14 cellular contexts compared by ENCODE assay signal in genomic region chr7:30472771-30473392, GRCh38. TPM values are rescaled to one million over a fixed set of nuclear protein-coding genes. Genes with fewer than 3 reads are reported as not detected.
DNase-seq lines count a peak whose midpoint lies in the region; ATAC-seq and TF ChIP-seq lines count a peak whose summit lies in the region.
"Had no signal": no experiment of that assay in that cellular context is flagged by ENCODE, and none has a peak within 500 bp of the region (broad histone marks: within the 10 kb centered on the region; RNA-seq: fewer than 3 reads in every experiment).

No MANE protein-coding gene starts in this region.

- H3K36me3 ChIP-seq in mammary epithelial cell (ENCODE audit: insufficient read depth, low read length) = no peaks in the 10 kb centered on the region
- H3K36me3 ChIP-seq in left lung = no peaks in the 10 kb centered on the region
- no peaks in the 10 kb centered on the region for H3K36me3 ChIP-seq in thyroid gland
- H3K36me3 ChIP-seq in A673 (ENCODE audit: insufficient read depth, low read length, poor library complexity, severe bottlenecking) = no peaks in the 10 kb centered on the region

- no peak for TF ChIP-seq POLR2A in thyroid gland (IDR thresholded peaks at IDR 0.05)

- DNase-seq in MCF 10A (ENCODE audit: unreplicated experiment) (peak; percentile 43), mammary epithelial cell (no peak), left lung (no peak), thyroid gland (no peak), A673 (ENCODE audit: low spot score) (no peak), HT-29 (ENCODE audit: low spot score) (no peak), middle frontal gyrus (ENCODE audit: extremely low spot score, low spot score) (no peak)
- DNase-seq: cerebellar nuclear complex; H9; naive thymus-derived CD4-positive, alpha-beta T cell; NCI-H1092; stimulated activated naive CD8-positive, alpha-beta T cell treated with anti-CD3 and anti-CD28 coated beads, Interleukin-15, amount 100 ng/mL, for 72 hours had no signal

- intact Hi-C loops in MCF 10A (cut with micrococcal nuclease) (no loop called here), mammary epithelial cell (cut with micrococcal nuclease) (no loop called here), left lung (cut with DNase I) (no loop called here), thyroid gland (cut with DNase I) (no loop called here), A673 (cut with micrococcal nuclease; ENCODE audit: unreplicated experiment) (no loop called here)

- H3K27me3 Mint-ChIP-seq in MCF 10A (ENCODE audit: insufficient read depth, unreplicated experiment) (no peaks in the 10 kb centered on the region), brain (no peaks in the 10 kb centered on the region)
- H3K27me3 Mint-ChIP-seq: naive thymus-derived CD4-positive, alpha-beta T cell; stimulated activated naive CD8-positive, alpha-beta T cell treated with anti-CD3 and anti-CD28 coated beads, Interleukin-15, amount 100 ng/mL, for 72 hours had no signal

- H3K4me3 ChIP-seq in mammary epithelial cell (replicated peaks in 1 of 3; ENCODE audit: insufficient read depth in 1 of 3, low read depth in 2 of 3, low read length in 3 of 3) (no peak overlapping the region), left lung (no peak overlapping the region), thyroid gland (replicated peaks in 1 of 3) (no peak overlapping the region), A673 (ENCODE audit: low read depth, low read length, poor library complexity, severe bottlenecking) (no peak overlapping the region)
- H3K4me3 ChIP-seq: A549 had no signal

- CTCF ChIA-PET in MCF 10A (lab: Yijun Ruan, JAX) (interaction anchor here (1.1 kb wide), 1 partner anchor 90 kb away, joined by 3 read pairs; no protein-coding TSS in a partner anchor), mammary epithelial cell (lab: Charles Lee; ENCODE audit: low non-redundant PET) (no interaction called here), A673 (lab: Charles Lee) (no interaction called here)

- H3K9me3 Mint-ChIP-seq in MCF 10A (ENCODE audit: unreplicated experiment) (no peaks in the 10 kb centered on the region), brain (no peaks in the 10 kb centered on the region)
- H3K9me3 Mint-ChIP-seq: H9; stimulated activated naive CD8-positive, alpha-beta T cell treated with anti-CD3 and anti-CD28 coated beads, Interleukin-15, amount 100 ng/mL, for 72 hours had no signal

- no peak overlapping the region for H3K27ac Mint-ChIP-seq in MCF 10A (ENCODE audit: low read depth, unreplicated experiment)
- peak overlapping the region in 3 of 5 experiments; percentile 13 to 93 (median 57) for H3K27ac Mint-ChIP-seq in brain

- no peak overlapping the region for H3K4me3 Mint-ChIP-seq in MCF 10A (ENCODE audit: unreplicated experiment)
- peak overlapping the region in 1 of 5 experiments; percentile 63 for H3K4me3 Mint-ChIP-seq in brain
- H3K4me3 Mint-ChIP-seq: H9; stimulated activated naive CD8-positive, alpha-beta T cell treated with anti-CD3 and anti-CD28 coated beads, Interleukin-15, amount 100 ng/mL, for 72 hours had no signal

- peaks cover 27% of the 10 kb centered on the region for H3K4me1 Mint-ChIP-seq in MCF 10A (ENCODE audit: insufficient read depth, unreplicated experiment)
- peaks cover 85% of the 10 kb centered on the region for H3K4me1 Mint-ChIP-seq in brain

- no peaks in the 10 kb centered on the region for H3K36me3 Mint-ChIP-seq in MCF 10A (ENCODE audit: insufficient read depth, unreplicated experiment)
- no peaks in the 10 kb centered on the region for H3K36me3 Mint-ChIP-seq in brain

- no peak for TF ChIP-seq CTCF in MCF 10A (IDR thresholded peaks at IDR 0.05; ENCODE audit: unreplicated experiment)
- TF ChIP-seq CTCF in mammary epithelial cell (conservative IDR thresholded peaks at IDR 0.05 in 1 of 2, IDR thresholded peaks at IDR 0.05 in 1 of 2; ENCODE audit: extremely low read depth in 1 of 2, insufficient read depth in 1 of 2, low read depth in 1 of 2, low read length in 2 of 2) = no peak
- TF ChIP-seq CTCF in brain (conservative IDR thresholded peaks at IDR 0.05) = no peak
- TF ChIP-seq CTCF in left lung (IDR thresholded peaks at IDR 0.05) = no peak
- TF ChIP-seq CTCF in thyroid gland (IDR thresholded peaks at IDR 0.05) = no peak
- no peak for TF ChIP-seq CTCF in A673 (conservative IDR thresholded peaks at IDR 0.05; ENCODE audit: low read depth, low read length)

- dilution Hi-C loops in mammary epithelial cell (cut with HindIII; ENCODE audit: low sequenced_read_pairs) = no loop called here

- peak; percentile 0 for ATAC-seq in left lung
- ATAC-seq: A549; naive thymus-derived CD4-positive, alpha-beta T cell; stimulated activated naive CD8-positive, alpha-beta T cell treated with anti-CD3 and anti-CD28 coated beads, Interleukin-15, amount 100 ng/mL, for 72 hours had no signal

- POLR2A ChIA-PET in MCF 10A (lab: Yijun Ruan, JAX) = no interaction called here
- POLR2A ChIA-PET in A673 (lab: Charles Lee; ENCODE audit: low non-redundant PET) = no interaction called here

- in situ Hi-C loops in mammary epithelial cell (cut with MboI; ENCODE audit: low sequenced_read_pairs in 2 of 2) = no loop called here

- no peaks in the 10 kb centered on the region for H4K20me1 ChIP-seq in mammary epithelial cell (ENCODE audit: insufficient read depth, low read length)

- H3K4me1 ChIP-seq in mammary epithelial cell (ENCODE audit: insufficient read depth, low read length) (peaks cover 22% of the 10 kb centered on the region), left lung (peaks cover 84 to 99% of the 10 kb centered on the region in 2 donors), thyroid gland (peaks cover 96 to 98% of the 10 kb centered on the region in 2 donors), A673 (ENCODE audit: insufficient read depth, low read length, poor library complexity, severe bottlenecking) (no peaks in the 10 kb centered on the region)

- H3K9me3 ChIP-seq in mammary epithelial cell (replicated peaks; ENCODE audit: insufficient read depth, low read length) (no peaks in the 10 kb centered on the region), left lung (no peaks in the 10 kb centered on the region), thyroid gland (no peaks in the 10 kb centered on the region), A673 (ENCODE audit: low read depth, low read length, poor library complexity, severe bottlenecking) (no peaks in the 10 kb centered on the region)
- H3K9me3 ChIP-seq: A549 had no signal

- peaks cover 81% of the 10 kb centered on the region for H3K79me2 ChIP-seq in mammary epithelial cell (ENCODE audit: insufficient read depth, low read length)

- no peak overlapping the region for H3K9ac ChIP-seq in mammary epithelial cell (ENCODE audit: insufficient read depth, low read length)

- BruUV-seq in MCF 10A (replicated peaks; lab: Mats Ljungman, UMichigan) (no TSS peak), mammary epithelial cell (replicated peaks; lab: Mats Ljungman, UMichigan) (no TSS peak), A673 (replicated peaks; lab: Mats Ljungman, UMichigan) (no TSS peak)

- no peak overlapping the region for H2AFZ ChIP-seq in mammary epithelial cell (ENCODE audit: low read depth, low read length)

- H3K4me2 ChIP-seq in mammary epithelial cell (ENCODE audit: insufficient read depth, low read depth, low read length) = no peak overlapping the region
- H3K4me2 ChIP-seq: A549 had no signal

- H3K27me3 ChIP-seq in mammary epithelial cell (ENCODE audit: insufficient read depth, low read length) (no peaks in the 10 kb centered on the region), left lung (no peaks in the 10 kb centered on the region), thyroid gland (no peaks in the 10 kb centered on the region), A673 (replicated peaks; ENCODE audit: insufficient read depth, low read depth, low read length, poor library complexity) (no peaks in the 10 kb centered on the region)

- no CpG with 5 or more reads among the region's 1 CpG for whole genome bisulfite sequencing in mammary epithelial cell (ENCODE audit: low coverage, missing lambda C conversion rate)
- WGBS in thyroid gland, 2 donors = 60 to 64% methylated on average over 1 of the region's 1 CpG

- H3K27ac ChIP-seq in mammary epithelial cell (ENCODE audit: insufficient read depth, low read depth, low read length) (no peak overlapping the region), left lung (peak overlapping the region; percentile 59 to 83), thyroid gland (peak overlapping the region in 2 of 3 donors; percentile 93 to 94), A673 (ENCODE audit: low read depth, low read length, poor library complexity, severe bottlenecking) (no peak overlapping the region)

RNA-seq across cellular contexts. Expression of gene NOD1, which starts 5.7 kb away (rescaled TPM):
- total RNA-seq in MCF 10A (2022) = 3.8 and 4.8 TPM in 2 replicates
- total RNA-seq in mammary epithelial cell = 1 to 10 TPM; 6.0 to 9.7 TPM
- polyA plus RNA-seq in mammary epithelial cell = 3.7 TPM
- polyA minus RNA-seq in mammary epithelial cell = 4.0 TPM
- 1.3 TPM for polyA plus RNA-seq in brain (ENCODE audit: insufficient read depth, low read depth, low replicate concordance)
- 10 to 100 TPM; 18.4 to 22.6 TPM for total RNA-seq in left lung
- 10 to 100 TPM; 15.6 to 50.4 (median 26.7) TPM for total RNA-seq in thyroid gland
- 2.0 and 2.3 TPM in 2 replicates for total RNA-seq in A673 (2021)
- total RNA-seq in HT-29 (2014; rRNA removed; shearing (Covaris generic)) = 5.5 and 6.2 TPM in 2 replicates

RNA-seq across cellular contexts. Expression of gene GGCT, which starts 31.7 kb away (rescaled TPM):
- total RNA-seq in MCF 10A (2022) = 48.3 and 64.8 TPM in 2 replicates
- total RNA-seq in mammary epithelial cell = 10 to 100 TPM; 25.7 to 60.3 TPM
- 39.7 TPM for polyA plus RNA-seq in mammary epithelial cell
- 11.5 TPM for polyA minus RNA-seq in mammary epithelial cell
- 49.3 TPM for polyA plus RNA-seq in brain (ENCODE audit: insufficient read depth, low read depth, low replicate concordance)
- total RNA-seq in left lung = 10 to 100 TPM; 41.9 to 42.9 TPM
- 10 to 100 TPM; 24.1 to 47.0 (median 30.1) TPM for total RNA-seq in thyroid gland
- 63.5 and 66.0 TPM in 2 replicates for total RNA-seq in A673 (2021)
- 123 TPM in 2 replicates for total RNA-seq in HT-29 (2014; rRNA removed; shearing (Covaris generic))

Comparison
In these comparisons a context has a peak if more than half of its experiments do, and no peak if none do; other contexts are left out.
1. H3K27ac ChIP-seq: peak in left lung (2 of 2) and thyroid gland (2 of 3); none in mammary epithelial cell (single experiment) and A673 (single experiment).